ENCODE assay signal across 25 cellular contexts in genomic region chr15:47622058-47622457, GRCh38.
DNase-seq lines count a peak whose midpoint lies in the region; ATAC-seq, FAIRE-seq and TF ChIP-seq lines count a peak whose summit lies in the region.
"Had no signal": no experiment of that assay in that cellular context is flagged by ENCODE, and none has a peak within 500 bp of the region (broad histone marks: within the 10 kb centered on the region; RNA-seq: fewer than 3 reads in every experiment).

No MANE protein-coding gene starts in this region.

- no peaks in the 10 kb centered on the region for H3K23me2 ChIP-seq in H1 (ENCODE audit: low read depth, low read length)

- H3K79me2 ChIP-seq in GM23338 (replicated peaks; ENCODE audit: insufficient read depth) (no peaks in the 10 kb centered on the region), PC-3 (ENCODE audit: low read length) (no peaks in the 10 kb centered on the region), H1 (ENCODE audit: control insufficient read depth in 1 of 2, insufficient read depth in 2 of 2, low read length in 2 of 2) (no peaks in the 10 kb centered on the region)

- H3K27ac ChIP-seq in BLaER1 (no peak overlapping the region), GM23338 (ENCODE audit: low read depth) (no peak overlapping the region), PC-3 (ENCODE audit: low read length) (peak overlapping the region; percentile 76), H1 (ENCODE audit: low read depth, low read length) (no peak overlapping the region)
- H3K27ac ChIP-seq: A549, C4-2B, GM23248 had no signal

- H4K8ac ChIP-seq in H1 (ENCODE audit: extremely low read depth, insufficient read depth, low read length): no peak overlapping the region

- no peak for TF ChIP-seq CTCF in GM23338 (conservative IDR thresholded peaks at IDR 0.05; ENCODE audit: low read depth in 2 of 2)
- TF ChIP-seq CTCF in PC-3 (conservative IDR thresholded peaks at IDR 0.05; ENCODE audit: low read depth, low read length): no peak
- TF ChIP-seq CTCF in H1 (IDR thresholded peaks at IDR 0.05; ENCODE audit: control extremely low read depth in 1 of 3, insufficient read depth in 1 of 3, low read depth in 1 of 3, low read length in 3 of 3): no peak
- TF ChIP-seq CTCF in glutamatergic neuron (IDR thresholded peaks at IDR 0.05; ENCODE audit: partially characterized antibody, unreplicated experiment): no peak

- no peak overlapping the region for H3K18ac ChIP-seq in H1 (ENCODE audit: extremely low read depth, low read length)

- H3K9ac ChIP-seq in BLaER1 (no peak overlapping the region), PC-3 (ENCODE audit: low read length) (peak overlapping the region; percentile 25; the same call in 1 of the 2 replicates), H1 (replicated peaks in 1 of 4; ENCODE audit: extremely low read depth in 1 of 4, low read depth in 3 of 4, low read length in 3 of 4) (no peak overlapping the region)
- H3K9ac ChIP-seq: GM23248 had no signal

- H3K9me3 ChIP-seq in BLaER1: no peaks in the 10 kb centered on the region
- no peaks in the 10 kb centered on the region for H3K9me3 ChIP-seq in PC-3 (ENCODE audit: low read length)
- no peaks in the 10 kb centered on the region for H3K9me3 ChIP-seq in H1 (ENCODE audit: insufficient read depth in 2 of 2, low read depth in 1 of 2, low read length in 1 of 2)
- H3K9me3 ChIP-seq: A549, BE2C, Caco-2 had no signal

- H3K27ac Mint-ChIP-seq in GM23338 (no peak overlapping the region), glutamatergic neuron (ENCODE audit: unreplicated experiment) (no peak overlapping the region)
- H3K27ac Mint-ChIP-seq: CD4-positive, CD25-positive, alpha-beta regulatory T cell; CD8-positive, alpha-beta T cell had no signal

- no peak overlapping the region for H2BK12ac ChIP-seq in H1 (ENCODE audit: low read depth, low read length)

- H2AK5ac ChIP-seq in H1 (ENCODE audit: low read depth, low read length): no peak overlapping the region

- H3K36me3 ChIP-seq in BLaER1: no peaks in the 10 kb centered on the region
- H3K36me3 ChIP-seq in GM23338 (ENCODE audit: insufficient read depth): no peaks in the 10 kb centered on the region
- H3K36me3 ChIP-seq in PC-3 (ENCODE audit: low read depth, low read length): no peaks in the 10 kb centered on the region
- no peaks in the 10 kb centered on the region for H3K36me3 ChIP-seq in H1 (ENCODE audit: control insufficient read depth in 2 of 4, insufficient read depth in 4 of 4, low read length in 3 of 4)
- H3K36me3 ChIP-seq: BE2C had no signal

- H3K9me3 Mint-ChIP-seq in GM23338 (no peaks in the 10 kb centered on the region), glutamatergic neuron (ENCODE audit: unreplicated experiment) (peaks cover 11% of the 10 kb centered on the region)
- H3K9me3 Mint-ChIP-seq: CD8-positive, alpha-beta T cell had no signal

- H3K23ac ChIP-seq in H1 (ENCODE audit: insufficient read length): no peak overlapping the region

- H3K4me3 ChIP-seq in BLaER1 (no peak overlapping the region), GM23338 (no peak overlapping the region), PC-3 (ENCODE audit: low read length) (no peak overlapping the region), H1 (ENCODE audit: extremely low read depth in 1 of 4, insufficient read depth in 2 of 4, low read depth in 3 of 4, low read length in 4 of 4) (no peak overlapping the region)
- H3K4me3 ChIP-seq: A549, GM12878, GM23248 had no signal

- no peak overlapping the region for H3K14ac ChIP-seq in H1 (ENCODE audit: insufficient read length)

- DNase-seq in GM23338 (ENCODE audit: low spot score) (no peak), PC-3 (no peak), H1 (ENCODE audit: low read depth in 1 of 2, low spot score in 2 of 2) (no peak), islet precursor cell (no peak), KG1 (lab: John Stamatoyannopoulos, UW) (no peak), glutamatergic neuron (no peak)
- DNase-seq: 8988T; ACHN; AML-193; BE2C; Caco-2; CD4-positive, CD25-positive, alpha-beta regulatory T cell; CD8-positive, alpha-beta T cell; DMS153; DMS79; EL; GDM1; GM23248; H7; HCEC 1CT had no signal

- H2BK5ac ChIP-seq in H1 (ENCODE audit: low read depth, low read length): no peak overlapping the region

- ATAC-seq in GM23338 (no peak), PC-3 (no peak)
- ATAC-seq: A549; CD8-positive, alpha-beta T cell; GM12878 had no signal

- no peak overlapping the region for H4K91ac ChIP-seq in H1 (replicated peaks; ENCODE audit: insufficient read length, low read length)

- H3K4me3 Mint-ChIP-seq in GM23338 (no peak overlapping the region), glutamatergic neuron (ENCODE audit: unreplicated experiment) (no peak overlapping the region)
- H3K4me3 Mint-ChIP-seq: CD4-positive, CD25-positive, alpha-beta regulatory T cell; CD8-positive, alpha-beta T cell had no signal

- no peak for TF ChIP-seq POLR2A in H1 (IDR thresholded peaks at IDR 0.05; ENCODE audit: control extremely low read depth in 1 of 2, low read depth in 2 of 2, low read length in 2 of 2)

- BruUV-seq in PC-3 (replicated peaks; lab: Mats Ljungman, UMichigan): no TSS peak

- no peak overlapping the region for H4K5ac ChIP-seq in H1 (ENCODE audit: insufficient read length, low read depth, low read length)

- no peak overlapping the region for H2BK120ac ChIP-seq in H1 (replicated peaks; ENCODE audit: low read depth, low read length)

- H3K36me3 Mint-ChIP-seq in GM23338 (ENCODE audit: low read depth): no peaks in the 10 kb centered on the region
- H3K36me3 Mint-ChIP-seq in glutamatergic neuron (ENCODE audit: unreplicated experiment): no peaks in the 10 kb centered on the region
- H3K36me3 Mint-ChIP-seq: CD4-positive, CD25-positive, alpha-beta regulatory T cell; CD8-positive, alpha-beta T cell had no signal

- WGBS in H1 (ENCODE audit: extremely low coverage in 1 of 2, insufficient coverage in 1 of 2, insufficient read length in 1 of 2, insufficient replicate concordance in 2 of 2, low coverage in 1 of 2, low lambda C conversion rate in 2 of 2, missing lambda C conversion rate in 1 of 2), 2 experiments: 92% methylated on average over 2 of the region's 2 CpGs; no CpG with 5 or more reads in 1 of the 2 experiments

- peaks cover 13% of the 10 kb centered on the region for H3K9me2 ChIP-seq in GM23338 (ENCODE audit: insufficient read depth)
- H3K9me2 ChIP-seq in PC-3 (replicated peaks; ENCODE audit: low read length): no peaks in the 10 kb centered on the region

- no peaks in the 10 kb centered on the region for H3F3A ChIP-seq in GM23338 (replicated peaks; ENCODE audit: low read depth)
- H3F3A ChIP-seq in PC-3 (ENCODE audit: low read length, unreplicated experiment): no peaks in the 10 kb centered on the region

- intact Hi-C loops in PC-3 (cut with micrococcal nuclease): no loop called here

- no peak overlapping the region for H3K56ac ChIP-seq in H1 (replicated peaks; ENCODE audit: insufficient read length, low read depth, low read length)

- no peak overlapping the region for H2BK15ac ChIP-seq in H1 (ENCODE audit: low read length)

- POLR2A ChIA-PET in PC-3 (lab: Charles Lee; ENCODE audit: unreplicated experiment) (no interaction called here), H1 (lab: Charles Lee; ENCODE audit: partially characterized antibody) (no interaction called here)

- no peak overlapping the region for H3K4ac ChIP-seq in H1 (replicated peaks; ENCODE audit: insufficient read length, low read depth, low read length)

- CTCF ChIA-PET in PC-3 (lab: Charles Lee) (interaction anchor here (0.7 to 1.0 kb wide), 2 partner anchors 80 to 95 kb away, joined by 3 to 4 read pairs; partner anchors contain the start of gene SEMA6D), H1 (lab: Charles Lee; ENCODE audit: partially characterized antibody) (interaction anchor here (1.0 to 1.5 kb wide), 3 partner anchors 11 to 28 kb away, joined by 3 to 5 read pairs (median 4); no protein-coding TSS in a partner anchor)

- no peak for FAIRE-seq in H1 (lab: Jason Lieb, UNC)
- FAIRE-seq: A549, GM12878, GM19239 had no signal

- no peaks in the 10 kb centered on the region for H4K20me1 ChIP-seq in BLaER1
- no peaks in the 10 kb centered on the region for H4K20me1 ChIP-seq in GM23338 (replicated peaks; ENCODE audit: insufficient read depth)
- no peaks in the 10 kb centered on the region for H4K20me1 ChIP-seq in PC-3 (ENCODE audit: low read length)
- no peaks in the 10 kb centered on the region for H4K20me1 ChIP-seq in H1 (replicated peaks in 1 of 2; ENCODE audit: control insufficient read depth in 1 of 2, insufficient read depth in 2 of 2, low read length in 2 of 2)

- peak overlapping the region; percentile 64 for H3K4me2 ChIP-seq in BLaER1
- H3K4me2 ChIP-seq in GM23338: no peak overlapping the region
- H3K4me2 ChIP-seq in PC-3 (ENCODE audit: low read length): peak overlapping the region; percentile 60
- no peak overlapping the region for H3K4me2 ChIP-seq in H1 (ENCODE audit: insufficient read depth in 1 of 2, low read depth in 2 of 2, low read length in 2 of 2)
- H3K4me2 ChIP-seq: A549 had no signal

- no peak overlapping the region for H2BK20ac ChIP-seq in H1 (ENCODE audit: low read length)

- H3K27me3 Mint-ChIP-seq in GM23338 (ENCODE audit: insufficient read depth, low read depth, poor library complexity) (peaks cover 2% of the 10 kb centered on the region), glutamatergic neuron (ENCODE audit: unreplicated experiment) (peaks cover 6% of the 10 kb centered on the region)

- H3K27me3 ChIP-seq in BLaER1 (no peaks in the 10 kb centered on the region), GM23338 (ENCODE audit: insufficient read depth) (no peaks in the 10 kb centered on the region), PC-3 (ENCODE audit: low read length) (no peaks in the 10 kb centered on the region), H1 (replicated peaks in 1 of 4; ENCODE audit: control insufficient read depth in 3 of 4, extremely low read depth in 1 of 4, insufficient read depth in 3 of 4, low read length in 3 of 4) (no peaks in the 10 kb centered on the region)
- H3K27me3 ChIP-seq: BE2C had no signal

- H3K4me1 ChIP-seq in BLaER1 (peaks cover 32% of the 10 kb centered on the region), GM23338 (ENCODE audit: insufficient read depth) (no peaks in the 10 kb centered on the region), PC-3 (ENCODE audit: insufficient read depth, low read length) (peaks cover 18% of the 10 kb centered on the region), H1 (replicated peaks in 1 of 4; ENCODE audit: control insufficient read depth in 3 of 4, insufficient read depth in 4 of 4, low read length in 3 of 4) (no peaks in the 10 kb centered on the region)
- H3K4me1 ChIP-seq: A549, BE2C, Caco-2 had no signal

- TF ChIP-seq EP300 in H1 (IDR thresholded peaks at IDR 0.05; ENCODE audit: borderline replicate concordance in 1 of 2, low read depth in 2 of 2, low read length in 2 of 2): no peak

- no peaks in the 10 kb centered on the region for H3K79me1 ChIP-seq in H1 (ENCODE audit: low read depth, low read length)

- peaks cover 8% of the 10 kb centered on the region for H3K4me1 Mint-ChIP-seq in GM23338
- peaks cover 23% of the 10 kb centered on the region for H3K4me1 Mint-ChIP-seq in glutamatergic neuron (ENCODE audit: low read depth, unreplicated experiment)
- H3K4me1 Mint-ChIP-seq: CD4-positive, CD25-positive, alpha-beta regulatory T cell had no signal

- 0 out of 2 replicates have a peak overlapping the region, but pooled peaks have one; percentile 32 for H2AFZ ChIP-seq in GM23338
- H2AFZ ChIP-seq in PC-3 (ENCODE audit: low read length): no peak overlapping the region
- H2AFZ ChIP-seq in H1 (ENCODE audit: low read length): no peak overlapping the region
- H2AFZ ChIP-seq: GM23248 had no signal

- TF ChIP-seq RAD21 in H1 (IDR thresholded peaks at IDR 0.05 in 1 of 2, conservative IDR thresholded peaks at IDR 0.05 in 1 of 2; ENCODE audit: low read depth in 2 of 2, low read length in 2 of 2): no peak

Comparison
In these comparisons a context has a peak if more than half of its experiments do, and no peak if none do; other contexts are left out.
1. H3K4me2 ChIP-seq: peak in BLaER1 (single experiment) and PC-3 (single experiment); none in GM23338 (single experiment) and H1 (0 of 2).